ENCODE assay signal across 21 cellular contexts in genomic region chr20:34452281-34452982, GRCh38.
DNase-seq lines count a peak whose midpoint lies in the region; ATAC-seq, FAIRE-seq and TF ChIP-seq lines count a peak whose summit lies in the region.
"Had no signal": no experiment of that assay in that cellular context is flagged by ENCODE, and none has a peak within 500 bp of the region (broad histone marks: within the 10 kb centered on the region; RNA-seq: fewer than 3 reads in every experiment).

No MANE protein-coding gene starts in this region.

- FAIRE-seq in astrocyte (lab: Jason Lieb, UNC) = peak; percentile 50
- FAIRE-seq: GM18507 had no signal

- H3K27me3 ChIP-seq in astrocyte (ENCODE audit: insufficient read depth, low read length) = no peaks in the 10 kb centered on the region
- H3K27me3 ChIP-seq: ascending aorta, MG63, SJSA1, thyroid gland had no signal

- peak overlapping the region; percentile 29 for H3K27ac Mint-ChIP-seq in astrocyte (ENCODE audit: unreplicated experiment)

- peaks cover 10% of the 10 kb centered on the region for H3K4me1 Mint-ChIP-seq in astrocyte (ENCODE audit: low read depth, unreplicated experiment)

- H4K20me1 ChIP-seq in astrocyte (ENCODE audit: insufficient read depth, low read length) = peaks cover 32% of the 10 kb centered on the region

- H3K4me3 ChIP-seq in AG09309 (ENCODE audit: control insufficient read depth, low read depth, low read length) (no peak overlapping the region), astrocyte (ENCODE audit: insufficient read depth, low read depth, low read length) (no peak overlapping the region)
- H3K4me3 ChIP-seq: ascending aorta, coronary artery, MG63, SJSA1, thyroid gland had no signal

- TF ChIP-seq CTCF in AG09309 (IDR thresholded peaks at IDR 0.05; ENCODE audit: control insufficient read depth, insufficient read depth, low read depth, low read length, missing control alignments) (no peak), astrocyte (IDR thresholded peaks at IDR 0.05; ENCODE audit: insufficient read depth, low read depth, low read length) (no peak)

- H3K36me3 ChIP-seq in astrocyte (ENCODE audit: insufficient read depth, low read length) = peaks cover 31% of the 10 kb centered on the region

- H2AFZ ChIP-seq in astrocyte (ENCODE audit: low read depth, low read length) = no peak overlapping the region
- H2AFZ ChIP-seq: parathyroid adenoma had no signal

- no peaks in the 10 kb centered on the region for H3K9me3 Mint-ChIP-seq in astrocyte (ENCODE audit: unreplicated experiment)

- no peak overlapping the region for H3K9ac ChIP-seq in astrocyte (ENCODE audit: low read length)
- H3K9ac ChIP-seq: parathyroid adenoma had no signal

- H3K27ac ChIP-seq in astrocyte (ENCODE audit: low read depth, low read length) = no peak overlapping the region
- H3K27ac ChIP-seq: ascending aorta, coronary artery, parathyroid adenoma, SJSA1, thyroid gland had no signal

- no peak overlapping the region for H3K4me2 ChIP-seq in astrocyte (ENCODE audit: low read length)

- H3K36me3 Mint-ChIP-seq in astrocyte (ENCODE audit: low read depth, unreplicated experiment) = peaks cover 13% of the 10 kb centered on the region

- H3K4me1 ChIP-seq in astrocyte (ENCODE audit: insufficient read depth, low read length) = no peaks in the 10 kb centered on the region
- H3K4me1 ChIP-seq: ascending aorta, parathyroid adenoma, thyroid gland had no signal

- H3K9me3 ChIP-seq in astrocyte (ENCODE audit: insufficient read depth, low read depth, low read length) = no peaks in the 10 kb centered on the region
- H3K9me3 ChIP-seq: ascending aorta, MG63, SJSA1, thyroid gland had no signal

- DNase-seq in AG09309 (ENCODE audit: low read depth) (peak; percentile 37), EL (peak; percentile 58), astrocyte (ENCODE audit: low read depth) (no peak), iris pigment epithelial cell (ENCODE audit: low read depth) (peak; percentile 29), NCI-H446 (lab: John Stamatoyannopoulos, UW) (no peak), activated gamma-delta T cell (lab: John Stamatoyannopoulos, UW) (no peak), NOMO-1 treated with DMSO at 0.1 percent for 48 hours (lab: John Stamatoyannopoulos, UW; ENCODE audit: unreplicated experiment) (no peak)
- DNase-seq: activated CD4-positive, alpha-beta T cell treated with anti-CD3 and anti-CD28 coated beads, Interleukin-2, amount 50 U/mL, for 1 hour; C1 segment of cervical spinal cord; erythroblast; left colon; MG63; NCI-H187; NCI-H524 treated with DMSO at 0.1 percent for 48 hours; thyroid gland had no signal

- ATAC-seq in GM18861 (IDR thresholded peaks at IDR 0.05; ENCODE audit: unreplicated experiment) = no peak
- ATAC-seq: left colon had no signal

- no peaks in the 10 kb centered on the region for H3K27me3 Mint-ChIP-seq in astrocyte (ENCODE audit: low read depth, unreplicated experiment)

- no peak overlapping the region for H3K4me3 Mint-ChIP-seq in astrocyte (ENCODE audit: unreplicated experiment)

- peaks cover 15% of the 10 kb centered on the region for H3K79me2 ChIP-seq in astrocyte (ENCODE audit: insufficient read depth, low read length)
- H3K79me2 ChIP-seq: parathyroid adenoma had no signal

Comparison
In these comparisons a context has a peak if more than half of its experiments do, and no peak if none do; other contexts are left out.
1. DNase-seq: peak in AG09309 (single experiment), EL (single experiment) and iris pigment epithelial cell (single experiment); none in astrocyte (single experiment), NCI-H446 (0 of 2), activated gamma-delta T cell (single experiment) and NOMO-1 treated with DMSO at 0.1 percent for 48 hours (single experiment).